Comparison of ENCODE assay signal across 8 cellular contexts in the genomic region with DNA sequence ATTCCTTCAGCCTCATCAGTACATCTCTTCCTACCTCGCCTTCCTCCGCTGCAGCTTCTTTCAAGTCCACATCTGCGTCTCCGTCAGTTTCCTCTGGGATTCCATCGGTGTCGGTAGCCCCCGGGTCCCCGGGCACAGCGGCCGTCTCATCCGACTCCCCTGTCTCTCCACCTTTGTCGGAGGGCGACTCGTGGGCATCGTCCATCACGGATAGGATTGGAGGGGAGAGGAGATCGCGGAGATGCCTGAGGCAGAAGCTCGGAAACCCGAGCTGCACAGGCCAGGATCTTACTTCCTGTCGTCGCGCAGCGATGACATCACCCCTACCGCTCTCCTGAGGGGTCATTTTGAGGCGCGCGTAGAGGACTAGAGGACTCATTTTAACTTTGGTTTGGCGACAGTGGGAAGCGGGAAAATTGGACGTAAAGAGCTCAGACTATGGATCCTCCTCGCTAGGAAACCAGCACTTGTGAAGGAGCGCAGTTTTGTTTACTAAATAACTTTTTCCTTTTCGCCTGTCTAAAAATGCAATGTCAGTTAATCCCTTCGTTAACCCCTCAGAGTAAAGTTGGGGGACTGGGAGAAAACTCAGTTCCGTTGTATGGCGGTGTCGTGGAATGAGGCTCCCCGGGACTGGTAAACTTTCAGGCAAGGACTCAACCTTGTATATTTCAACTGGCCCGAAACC.
A peak's percentile ranks its signal among the peaks of the same experiment; 100 is the strongest.
DNase-seq lines count a peak whose midpoint lies in the region; ATAC-seq lines count a peak whose summit lies in the region.

A gene with protein sequence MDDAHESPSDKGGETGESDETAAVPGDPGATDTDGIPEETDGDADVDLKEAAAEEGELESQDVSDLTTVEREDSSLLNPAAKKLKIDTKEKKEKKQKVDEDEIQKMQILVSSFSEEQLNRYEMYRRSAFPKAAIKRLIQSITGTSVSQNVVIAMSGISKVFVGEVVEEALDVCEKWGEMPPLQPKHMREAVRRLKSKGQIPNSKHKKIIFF (minus strand): TSS at position 290 of the 688 bp plus-strand sequence. CDS start 85 bp downstream, at position 205.

- peaks cover 62% of the 10 kb centered on the region for H3K4me1 Mint-ChIP-seq in activated naive CD4-positive, alpha-beta T cell treated with anti-CD3 and anti-CD28 coated beads, Interleukin-2, amount 50 U/mL, for 24 hours

- no peaks in the 10 kb centered on the region for H3K27me3 Mint-ChIP-seq in activated naive CD4-positive, alpha-beta T cell treated with anti-CD3 and anti-CD28 coated beads, Interleukin-2, amount 50 U/mL, for 24 hours

- peak within 1 kb of the TSS; percentile 86 for H3K27ac ChIP-seq in substantia nigra (ENCODE audit: low read depth, low read length, poor library complexity, severe bottlenecking)

- H3K9me3 Mint-ChIP-seq in activated naive CD4-positive, alpha-beta T cell treated with anti-CD3 and anti-CD28 coated beads, Interleukin-2, amount 50 U/mL, for 24 hours = no peaks in the 10 kb centered on the region

- ATAC-seq in HG02610 (IDR thresholded peaks at IDR 0.05; ENCODE audit: unreplicated experiment) = peak; percentile 81

- peak; percentile 80 for DNase-seq in GM04503 (ENCODE audit: low read depth)
- DNase-seq in NCI-H1105 (lab: John Stamatoyannopoulos, UW) = peak; percentile 95
- peak; percentile 85 for DNase-seq in SKM-1 (lab: John Stamatoyannopoulos, UW; ENCODE audit: unreplicated experiment)
- peak; percentile 86 for DNase-seq in germinal center (ENCODE audit: low spot score)
- peak; percentile 74 for DNase-seq in non-pigmented ciliary epithelial cell (ENCODE audit: low read depth)
- peak; percentile 20 to 92 (median 84) for DNase-seq in substantia nigra (lab: John Stamatoyannopoulos, UW)

- H3K4me3 Mint-ChIP-seq in activated naive CD4-positive, alpha-beta T cell treated with anti-CD3 and anti-CD28 coated beads, Interleukin-2, amount 50 U/mL, for 24 hours = peak within 1 kb of the TSS; percentile 100

- H3K27ac Mint-ChIP-seq in activated naive CD4-positive, alpha-beta T cell treated with anti-CD3 and anti-CD28 coated beads, Interleukin-2, amount 50 U/mL, for 24 hours = peak within 1 kb of the TSS; percentile 99

- H3K36me3 Mint-ChIP-seq in activated naive CD4-positive, alpha-beta T cell treated with anti-CD3 and anti-CD28 coated beads, Interleukin-2, amount 50 U/mL, for 24 hours = peaks cover 15% of the 10 kb centered on the region

Comparison
In these comparisons a context has a peak if more than half of its experiments do, and no peak if none do; other contexts are left out.
1. Peak in every context shown above with its lines: DNase-seq, ATAC-seq and H3K27ac ChIP-seq.